ENCODE assay signal across 8 cellular contexts in genomic region chr18:57586243-57587049, GRCh38. TPM values are rescaled to one million over a fixed set of nuclear protein-coding genes. Genes with fewer than 3 reads are reported as not detected.
A peak's percentile ranks its signal among the peaks of the same experiment; 100 is the strongest.
DNase-seq lines count a peak whose midpoint lies in the region; ATAC-seq and TF ChIP-seq lines count a peak whose summit lies in the region.

TSS of gene FECH (minus strand) at chr18:57586702. CDS start at chr18:57586620, 82 bp downstream.

- no peaks in the 10 kb centered on the region for H3K9me3 Mint-ChIP-seq in T-helper 1 cell treated with Interleukin-12 subunit alpha and Interleukin-12 subunit beta and Interleukin-4 antibody, amounts not matched to agents 30 μg/mL and 1 μg/mL, for 36 hours

- 0% methylated on average over 41 to 80 of the region's 80 CpGs for WGBS in psoas muscle, 3 donors
- under 1% methylated on average over 80 of the region's 80 CpGs for WGBS in urinary bladder

- H3K27ac Mint-ChIP-seq in T-helper 1 cell treated with Interleukin-12 subunit alpha and Interleukin-12 subunit beta and Interleukin-4 antibody, amounts not matched to agents 30 μg/mL and 1 μg/mL, for 36 hours = peak within 1 kb of the TSS; percentile 79

- peak; percentile 96 to 99 (median 98) for ATAC-seq in psoas muscle

- DNase-seq in GM06990 (ENCODE audit: extremely low read depth, insufficient read length) = peak; percentile 81
- DNase-seq in GOT3 (lab: John Stamatoyannopoulos, UW) = peak; percentile 23
- DNase-seq in LoVo (ENCODE audit: low spot score) = peak; percentile 79
- peak; percentile 76 for DNase-seq in amniotic epithelial cell (ENCODE audit: low read depth)
- peak; percentile 91 for DNase-seq in left ventricle myocardium inferior
- DNase-seq in psoas muscle = peak; percentile 89 to 93

- H3K4me3 ChIP-seq in GM06990 (replicated peaks; ENCODE audit: low read depth, low read length) = peak within 1 kb of the TSS; percentile 79
- H3K4me3 ChIP-seq in left ventricle myocardium inferior = peak within 1 kb of the TSS; percentile 97
- peak within 1 kb of the TSS; percentile 100 for H3K4me3 ChIP-seq in psoas muscle
- H3K4me3 ChIP-seq in urinary bladder (ENCODE audit: low read depth, low read length) = peak within 1 kb of the TSS; percentile 76

- peaks cover 6% of the 10 kb centered on the region for H3K36me3 Mint-ChIP-seq in T-helper 1 cell treated with Interleukin-12 subunit alpha and Interleukin-12 subunit beta and Interleukin-4 antibody, amounts not matched to agents 30 μg/mL and 1 μg/mL, for 36 hours (ENCODE audit: low read depth)

- H3K4me1 ChIP-seq in left ventricle myocardium inferior (peaks cover 22% of the 10 kb centered on the region), psoas muscle (peaks cover 10% of the 10 kb centered on the region), urinary bladder (ENCODE audit: insufficient read depth) (no peaks in the 10 kb centered on the region)

- no peaks in the 10 kb centered on the region; the same call in 1 of the 2 replicates for H3K36me3 ChIP-seq in GM06990 (ENCODE audit: control insufficient read depth, insufficient read depth, low read length)
- peaks cover 7% of the 10 kb centered on the region for H3K36me3 ChIP-seq in left ventricle myocardium inferior
- H3K36me3 ChIP-seq in psoas muscle (ENCODE audit: insufficient read depth in 1 of 2, low read depth in 1 of 2) = peaks cover 0 to 20% of the 10 kb centered on the region in 2 donors
- no peaks in the 10 kb centered on the region for H3K36me3 ChIP-seq in urinary bladder (ENCODE audit: insufficient read depth)

- H3K4me1 Mint-ChIP-seq in T-helper 1 cell treated with Interleukin-12 subunit alpha and Interleukin-12 subunit beta and Interleukin-4 antibody, amounts not matched to agents 30 μg/mL and 1 μg/mL, for 36 hours (ENCODE audit: low read depth) = peaks cover 14% of the 10 kb centered on the region

- no peaks in the 10 kb centered on the region for H3K9me3 ChIP-seq in left ventricle myocardium inferior (replicated peaks)
- no peaks in the 10 kb centered on the region for H3K9me3 ChIP-seq in psoas muscle

- intact Hi-C loops in left ventricle myocardium inferior (cut with micrococcal nuclease) (no loop called here), psoas muscle (cut with DNase I) (no loop called here)

- H3K27me3 ChIP-seq in GM06990 (replicated peaks; ENCODE audit: control insufficient read depth, insufficient read depth, low read length) (no peaks in the 10 kb centered on the region), left ventricle myocardium inferior (ENCODE audit: low read depth) (no peaks in the 10 kb centered on the region), psoas muscle (ENCODE audit: insufficient read depth in 3 of 3, low read length in 2 of 3) (no peaks in the 10 kb centered on the region)

- H3K27ac ChIP-seq in left ventricle myocardium inferior (replicated peaks) = peak within 1 kb of the TSS; percentile 89
- H3K27ac ChIP-seq in psoas muscle = peak within 1 kb of the TSS; percentile 93
- peak within 1 kb of the TSS; percentile 79 for H3K27ac ChIP-seq in urinary bladder (ENCODE audit: low read depth)

- H3K4me3 Mint-ChIP-seq in T-helper 1 cell treated with Interleukin-12 subunit alpha and Interleukin-12 subunit beta and Interleukin-4 antibody, amounts not matched to agents 30 μg/mL and 1 μg/mL, for 36 hours = peak within 1 kb of the TSS; percentile 86

- H3K27me3 Mint-ChIP-seq in T-helper 1 cell treated with Interleukin-12 subunit alpha and Interleukin-12 subunit beta and Interleukin-4 antibody, amounts not matched to agents 30 μg/mL and 1 μg/mL, for 36 hours (ENCODE audit: low read depth) = no peaks in the 10 kb centered on the region

- TF ChIP-seq CTCF in GM06990 (IDR thresholded peaks at IDR 0.05; ENCODE audit: insufficient read depth, low read length, poor library complexity, severe bottlenecking) = no peak
- TF ChIP-seq CTCF in left ventricle myocardium inferior (IDR thresholded peaks at IDR 0.05; ENCODE audit: borderline replicate concordance) = peak; percentile 18
- TF ChIP-seq CTCF in psoas muscle (IDR thresholded peaks at IDR 0.05) = no peak

RNA-seq across cellular contexts. Expression of gene FECH, which starts in this region (rescaled TPM):
- 37.0 TPM for total RNA-seq in left ventricle myocardium inferior
- total RNA-seq in psoas muscle = 10 to 100 TPM; 36.5 to 51.4 (median 44.8) TPM
- 10 to 100 TPM; 14.4 to 59.7 (median 17.1) TPM for polyA plus RNA-seq in psoas muscle
- total RNA-seq in urinary bladder = 28.7 TPM
- 24.6 TPM for polyA plus RNA-seq in urinary bladder

Comparison
In these comparisons a context has a peak if more than half of its experiments do, and no peak if none do; other contexts are left out.
1. Peak in every context shown above with its lines: DNase-seq, ATAC-seq, H3K4me3 ChIP-seq and H3K27ac ChIP-seq.
2. DNase-seq: peak in every context shown above with its lines; median percentile 91 in left ventricle myocardium inferior; 91 in psoas muscle; 81 in GM06990; 79 in LoVo; 76 in amniotic epithelial cell; 23 in GOT3.